In genomic region chr7:70712942-70713341, GRCh38 we compare ENCODE assay signal across 20 cellular contexts.
DNase-seq lines count a peak whose midpoint lies in the region; ATAC-seq and TF ChIP-seq lines count a peak whose summit lies in the region.
"Had no signal": no experiment of that assay in that cellular context is flagged by ENCODE, and none has a peak within 500 bp of the region (broad histone marks: within the 10 kb centered on the region; RNA-seq: fewer than 3 reads in every experiment).

No MANE protein-coding gene starts in this region.

- H3K27ac Mint-ChIP-seq in type B pancreatic cell, result peak overlapping the region; percentile 54
- H3K27ac Mint-ChIP-seq: activated B cell treated with CpG ODN at 0.5 μM for 24 hours; activated CD8-positive, alpha-beta T cell treated with anti-CD3 and anti-CD28 coated beads, Interleukin-2, amount 10 ng/mL, durations not matched to agents 7 days and 5 days; activated naive CD8-positive, alpha-beta T cell treated with anti-CD3 and anti-CD28 coated beads for 36 hours; CD8-positive, alpha-beta T cell; T-cell had no signal

- H3K36me3 Mint-ChIP-seq in type B pancreatic cell, result peaks cover 23% of the 10 kb centered on the region
- H3K36me3 Mint-ChIP-seq: activated naive CD8-positive, alpha-beta T cell treated with anti-CD3 and anti-CD28 coated beads for 36 hours; CD8-positive, alpha-beta T cell had no signal

- no peak overlapping the region for H3K27ac ChIP-seq in left lung

- H3K27me3 ChIP-seq in left lung, result no peaks in the 10 kb centered on the region

- H3K36me3 ChIP-seq in left lung, result no peaks in the 10 kb centered on the region

- H3K27me3 Mint-ChIP-seq in type B pancreatic cell, result no peaks in the 10 kb centered on the region
- H3K27me3 Mint-ChIP-seq: activated B cell treated with CpG ODN at 0.5 μM for 24 hours; activated naive CD8-positive, alpha-beta T cell treated with anti-CD3 and anti-CD28 coated beads for 36 hours; T-cell had no signal

- peaks cover 30% of the 10 kb centered on the region for H3K4me1 Mint-ChIP-seq in type B pancreatic cell (ENCODE audit: unreplicated experiment)

- peaks cover 4 to 9% of the 10 kb centered on the region in 2 donors for H3K4me1 ChIP-seq in left lung

- intact Hi-C loops in Right ventricle myocardium superior (cut with DNase I) (no loop called here), cardiac septum (cut with DNase I) (no loop called here), left lung (cut with DNase I) (no loop called here)

- DNase-seq in Right ventricle myocardium superior (no peak), cardiac septum (ENCODE audit: low spot score) (no peak), SHP77 (lab: John Stamatoyannopoulos, UW) (peak; percentile 59 to 70), left lung (no peak), type B pancreatic cell (ENCODE audit: extremely low spot score, unreplicated experiment) (no peak), NCI-H524 (lab: John Stamatoyannopoulos, UW) (no peak), C1 segment of cervical spinal cord (lab: John Stamatoyannopoulos, UW) (no peak)
- DNase-seq: activated B cell treated with CpG ODN at 0.5 μM for 24 hours; activated CD8-positive, alpha-beta T cell treated with anti-CD3 and anti-CD28 coated beads, Interleukin-2, amount 10 ng/mL, durations not matched to agents 7 days and 5 days; activated naive CD8-positive, alpha-beta T cell treated with anti-CD3 and anti-CD28 coated beads for 36 hours; activated T-cell treated with anti-CD3 and anti-CD28 coated beads, Interleukin-2, amount 50 U/mL, for 48 hours; CD8-positive, alpha-beta T cell; islet precursor cell; MM.1S; occipital lobe; stimulated activated CD4-positive, alpha-beta T cell treated with anti-CD3 and anti-CD28 coated beads, Interleukin-2, amount 100 ng/mL, for 48 hours; substantia nigra; T-cell had no signal

- no peak for TF ChIP-seq CTCF in left lung (IDR thresholded peaks at IDR 0.05)
- TF ChIP-seq CTCF in type B pancreatic cell (conservative IDR thresholded peaks at IDR 0.05), result no peak

- H3K9me3 Mint-ChIP-seq in type B pancreatic cell, result peaks cover 14% of the 10 kb centered on the region
- H3K9me3 Mint-ChIP-seq: activated B cell treated with CpG ODN at 0.5 μM for 24 hours; activated naive CD8-positive, alpha-beta T cell treated with anti-CD3 and anti-CD28 coated beads for 36 hours; CD8-positive, alpha-beta T cell had no signal

- peaks cover 0 to 8% of the 10 kb centered on the region in 2 donors for H3K9me3 ChIP-seq in left lung

- ATAC-seq in Right ventricle myocardium superior (ENCODE audit: poor library complexity), result peak; percentile 57
- peak; percentile 36 for ATAC-seq in left lung
- no peak for ATAC-seq in GM21737 (IDR thresholded peaks at IDR 0.05; ENCODE audit: unreplicated experiment)
- ATAC-seq: activated CD8-positive, alpha-beta T cell treated with anti-CD3 and anti-CD28 coated beads, Interleukin-2, amount 10 ng/mL, durations not matched to agents 7 days and 5 days; CD8-positive, alpha-beta T cell; sciatic nerve; T-cell had no signal

- H3K4me3 Mint-ChIP-seq in type B pancreatic cell, result peak overlapping the region; percentile 26
- H3K4me3 Mint-ChIP-seq: activated B cell treated with CpG ODN at 0.5 μM for 24 hours; activated CD8-positive, alpha-beta T cell treated with anti-CD3 and anti-CD28 coated beads, Interleukin-2, amount 10 ng/mL, durations not matched to agents 7 days and 5 days; activated naive CD8-positive, alpha-beta T cell treated with anti-CD3 and anti-CD28 coated beads for 36 hours; CD8-positive, alpha-beta T cell; T-cell had no signal

- no peak overlapping the region for H3K4me3 ChIP-seq in left lung

Comparison
In these comparisons a context has a peak if more than half of its experiments do, and no peak if none do; other contexts are left out.
1. DNase-seq: peak in SHP77 (2 of 2); none in Right ventricle myocardium superior (single experiment), cardiac septum (single experiment), left lung (0 of 2), type B pancreatic cell (single experiment), NCI-H524 (0 of 2) and C1 segment of cervical spinal cord (0 of 14).